8 cellular contexts compared by ENCODE assay signal in genomic region chr10:102150970-102151773, GRCh38. TPM values are rescaled to one million over a fixed set of nuclear protein-coding genes. Genes with fewer than 3 reads are reported as not detected.
DNase-seq lines count a peak whose midpoint lies in the region; ATAC-seq and TF ChIP-seq lines count a peak whose summit lies in the region.

No MANE protein-coding gene starts in this region.

- peak overlapping the region; percentile 86 to 94 (median 93) for H3K27ac ChIP-seq in stomach

- POLR2A ChIA-PET in activated CD8-positive, alpha-beta T cell treated with anti-CD3 and anti-CD28 coated beads, Interleukin-2, amount 10 ng/mL, durations not matched to agents 7 days and 5 days (lab: Charles Lee): interaction anchor here (0.6 to 2.0 kb wide), 10 partner anchors 9 to 115 kb away, joined by 3 to 6 read pairs (median 3); partner anchors contain the start of gene HPS6

- peak overlapping the region; percentile 96 for H3K4me3 Mint-ChIP-seq in activated CD8-positive, alpha-beta memory T cell treated with anti-CD3 and anti-CD28 coated beads, Interleukin-2, amount 10 ng/mL, durations not matched to agents 7 days and 5 days
- peak overlapping the region; percentile 98 for H3K4me3 Mint-ChIP-seq in activated CD8-positive, alpha-beta T cell treated with anti-CD3 and anti-CD28 coated beads, Interleukin-2, amount 10 ng/mL, durations not matched to agents 7 days and 5 days

- intact Hi-C loops in stomach (cut with DNase I; ENCODE audit: low total_unique reads): no loop called here

- H3K36me3 Mint-ChIP-seq in activated CD8-positive, alpha-beta memory T cell treated with anti-CD3 and anti-CD28 coated beads, Interleukin-2, amount 10 ng/mL, durations not matched to agents 7 days and 5 days: peaks cover 56% of the 10 kb centered on the region
- H3K36me3 Mint-ChIP-seq in activated CD8-positive, alpha-beta T cell treated with anti-CD3 and anti-CD28 coated beads, Interleukin-2, amount 10 ng/mL, durations not matched to agents 7 days and 5 days (ENCODE audit: low read depth): peaks cover 81% of the 10 kb centered on the region

- H3K36me3 ChIP-seq in iPS-15b (ENCODE audit: control insufficient read depth, insufficient read depth, low read length) (peaks cover 44% of the 10 kb centered on the region), stomach (peaks cover 38 to 68% (median 62%) of the 10 kb centered on the region in 4 donors)

- no peak for TF ChIP-seq CTCF in stomach (IDR thresholded peaks at IDR 0.05)

- peaks cover 42% of the 10 kb centered on the region for H3K4me1 Mint-ChIP-seq in activated CD8-positive, alpha-beta memory T cell treated with anti-CD3 and anti-CD28 coated beads, Interleukin-2, amount 10 ng/mL, durations not matched to agents 7 days and 5 days
- H3K4me1 Mint-ChIP-seq in activated CD8-positive, alpha-beta T cell treated with anti-CD3 and anti-CD28 coated beads, Interleukin-2, amount 10 ng/mL, durations not matched to agents 7 days and 5 days (ENCODE audit: low read depth): peaks cover 41% of the 10 kb centered on the region

- no peaks in the 10 kb centered on the region for H3K9me3 Mint-ChIP-seq in activated CD8-positive, alpha-beta memory T cell treated with anti-CD3 and anti-CD28 coated beads, Interleukin-2, amount 10 ng/mL, durations not matched to agents 7 days and 5 days (ENCODE audit: low read depth)
- H3K9me3 Mint-ChIP-seq in activated CD8-positive, alpha-beta T cell treated with anti-CD3 and anti-CD28 coated beads, Interleukin-2, amount 10 ng/mL, durations not matched to agents 7 days and 5 days (ENCODE audit: insufficient read depth): no peaks in the 10 kb centered on the region

- H3K4me3 ChIP-seq in iPS-15b (ENCODE audit: low read depth, low read length) (peak overlapping the region; percentile 24), stomach (peak overlapping the region; percentile 80 to 95 (median 89))

- H3K27me3 ChIP-seq in iPS-15b (ENCODE audit: control insufficient read depth, insufficient read depth, low read length) (no peaks in the 10 kb centered on the region), stomach (no peaks in the 10 kb centered on the region)

- CTCF ChIA-PET in activated CD8-positive, alpha-beta memory T cell treated with anti-CD3 and anti-CD28 coated beads, Interleukin-2, amount 10 ng/mL, durations not matched to agents 7 days and 5 days (lab: Charles Lee): interaction anchor here (0.8 to 4.0 kb wide), 10 partner anchors 13 to 299 kb away, joined by 3 to 26 read pairs (median 4); partner anchors contain the start of gene PPRC1
- CTCF ChIA-PET in activated CD8-positive, alpha-beta T cell treated with anti-CD3 and anti-CD28 coated beads, Interleukin-2, amount 10 ng/mL, durations not matched to agents 7 days and 5 days (lab: Charles Lee): interaction anchor here (0.9 to 4.6 kb wide), 9 partner anchors 12 to 310 kb away, joined by 3 to 29 read pairs (median 4); partner anchors contain the start of genes NFKB2 and PPRC1

- peak overlapping the region; percentile 90 for H3K27ac Mint-ChIP-seq in activated CD8-positive, alpha-beta memory T cell treated with anti-CD3 and anti-CD28 coated beads, Interleukin-2, amount 10 ng/mL, durations not matched to agents 7 days and 5 days
- H3K27ac Mint-ChIP-seq in activated CD8-positive, alpha-beta T cell treated with anti-CD3 and anti-CD28 coated beads, Interleukin-2, amount 10 ng/mL, durations not matched to agents 7 days and 5 days: peak overlapping the region; percentile 98

- no peak for TF ChIP-seq EP300 in stomach (IDR thresholded peaks at IDR 0.05)

- no peak for DNase-seq in activated CD8-positive, alpha-beta memory T cell treated with anti-CD3 and anti-CD28 coated beads, Interleukin-2, amount 10 ng/mL, durations not matched to agents 7 days and 5 days
- DNase-seq in activated CD8-positive, alpha-beta memory T cell treated with anti-CD3 and anti-CD28 coated beads, Interleukin-2, amount 50 U/mL, for 4 hours: no peak
- no peak for DNase-seq in activated CD8-positive, alpha-beta T cell treated with anti-CD3 and anti-CD28 coated beads, Interleukin-2, amount 10 ng/mL, durations not matched to agents 7 days and 5 days
- DNase-seq in stomach (no peak), C1 segment of cervical spinal cord (lab: John Stamatoyannopoulos, UW) (no peak)

- TF ChIP-seq POLR2A in stomach (IDR thresholded peaks at IDR 0.05): no peak

- no peak overlapping the region for H3K9ac ChIP-seq in iPS-15b (ENCODE audit: low read depth, low read length)

- peaks cover 5% of the 10 kb centered on the region for H3K4me1 ChIP-seq in iPS-15b (ENCODE audit: control insufficient read depth, insufficient read depth, low read length)
- peaks cover 18 to 49% (median 36%) of the 10 kb centered on the region in 4 donors for H3K4me1 ChIP-seq in stomach

- H3K27me3 Mint-ChIP-seq in activated CD8-positive, alpha-beta memory T cell treated with anti-CD3 and anti-CD28 coated beads, Interleukin-2, amount 10 ng/mL, durations not matched to agents 7 days and 5 days: no peaks in the 10 kb centered on the region
- no peaks in the 10 kb centered on the region for H3K27me3 Mint-ChIP-seq in activated CD8-positive, alpha-beta T cell treated with anti-CD3 and anti-CD28 coated beads, Interleukin-2, amount 10 ng/mL, durations not matched to agents 7 days and 5 days (ENCODE audit: low read depth)

- no peak for ATAC-seq in activated CD8-positive, alpha-beta memory T cell treated with anti-CD3 and anti-CD28 coated beads, Interleukin-2, amount 10 ng/mL, durations not matched to agents 7 days and 5 days
- no peak for ATAC-seq in activated CD8-positive, alpha-beta T cell treated with anti-CD3 and anti-CD28 coated beads, Interleukin-2, amount 10 ng/mL, durations not matched to agents 7 days and 5 days
- no peak for ATAC-seq in GM21515 (IDR thresholded peaks at IDR 0.05; ENCODE audit: unreplicated experiment)
- ATAC-seq in HG03108 (IDR thresholded peaks at IDR 0.05; ENCODE audit: unreplicated experiment): no peak

- WGBS in stomach, 5 donors: 45 to 67% (median 60%) methylated on average over 3 of the region's 3 CpGs

- H3K9me3 ChIP-seq in iPS-15b (ENCODE audit: control insufficient read depth, insufficient read depth, low read length) (no peaks in the 10 kb centered on the region), stomach (no peaks in the 10 kb centered on the region)

RNA-seq across cellular contexts. Expression of gene NOLC1, which starts 1.0 kb away (rescaled TPM):
- total RNA-seq in activated CD8-positive, alpha-beta memory T cell treated with anti-CD3 and anti-CD28 coated beads, Interleukin-2, amount 10 ng/mL, durations not matched to agents 7 days and 5 days: 100 to 1,000 TPM; 107 to 149 TPM
- total RNA-seq in activated CD8-positive, alpha-beta T cell treated with anti-CD3 and anti-CD28 coated beads, Interleukin-2, amount 10 ng/mL, durations not matched to agents 7 days and 5 days: 10 to 100 TPM; 94.1 to 95.3 TPM
- 10 to 100 TPM in 4 of 5 donors, 1 to 10 TPM in 1; 9.8 to 73.7 (median 55.6) TPM for total RNA-seq in stomach
- polyA plus RNA-seq in stomach: 10 to 100 TPM; 21.2 to 35.1 (median 27.5) TPM

RNA-seq across cellular contexts. Expression of gene PPRC1, which starts 18.3 kb away (rescaled TPM):
- 10 to 100 TPM; 57.9 to 79.0 TPM for total RNA-seq in activated CD8-positive, alpha-beta memory T cell treated with anti-CD3 and anti-CD28 coated beads, Interleukin-2, amount 10 ng/mL, durations not matched to agents 7 days and 5 days
- total RNA-seq in activated CD8-positive, alpha-beta T cell treated with anti-CD3 and anti-CD28 coated beads, Interleukin-2, amount 10 ng/mL, durations not matched to agents 7 days and 5 days: 10 to 100 TPM; 56.5 to 58.9 TPM
- total RNA-seq in stomach: 10 to 100 TPM; 11.7 to 37.3 (median 17.9) TPM
- polyA plus RNA-seq in stomach: 10 to 100 TPM; 10.4 to 15.8 (median 13.0) TPM

RNA-seq across cellular contexts. Expression of gene LDB1, which starts 31.0 kb away (rescaled TPM):
- 10 to 100 TPM; 83.5 to 84.3 TPM for total RNA-seq in activated CD8-positive, alpha-beta memory T cell treated with anti-CD3 and anti-CD28 coated beads, Interleukin-2, amount 10 ng/mL, durations not matched to agents 7 days and 5 days
- 10 to 100 TPM; 83.6 to 87.1 TPM for total RNA-seq in activated CD8-positive, alpha-beta T cell treated with anti-CD3 and anti-CD28 coated beads, Interleukin-2, amount 10 ng/mL, durations not matched to agents 7 days and 5 days
- total RNA-seq in stomach: 10 to 100 TPM; 24.2 to 43.7 (median 34.4) TPM
- polyA plus RNA-seq in stomach: 10 to 100 TPM; 20.4 to 28.3 (median 22.3) TPM
